ENCODE assay signal across 32 cellular contexts in the genomic region with DNA sequence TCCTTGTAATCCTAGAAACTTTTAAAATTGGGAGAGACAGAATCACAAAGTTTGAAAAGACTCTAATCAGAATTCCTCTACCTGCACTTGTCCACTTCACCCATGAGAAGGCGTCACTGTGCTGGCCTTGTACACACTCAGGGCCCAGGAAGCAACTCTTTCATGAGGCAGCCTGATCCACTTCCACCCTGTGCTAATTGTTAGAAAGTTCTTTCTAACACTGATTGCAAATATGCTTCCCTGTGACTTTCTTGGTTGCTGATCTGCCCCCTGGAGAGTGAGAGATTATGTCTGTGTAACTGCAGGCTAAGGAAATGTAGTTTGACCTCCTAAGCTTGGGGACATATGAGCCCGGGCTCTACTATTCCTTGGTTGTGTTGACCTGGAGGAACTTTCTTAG.
DNase-seq lines count a peak whose midpoint lies in the region; TF ChIP-seq lines count a peak whose summit lies in the region.
"Had no signal": no experiment of that assay in that cellular context is flagged by ENCODE, and none has a peak within 500 bp of the region (broad histone marks: within the 10 kb centered on the region; RNA-seq: fewer than 3 reads in every experiment).

No MANE protein-coding gene starts in this region.

- H3K9me3 Mint-ChIP-seq in endodermal cell (no peaks in the 10 kb centered on the region), osteocyte (ENCODE audit: unreplicated experiment) (no peaks in the 10 kb centered on the region)
- H3K9me3 Mint-ChIP-seq: activated naive CD8-positive, alpha-beta T cell treated with anti-CD3 and anti-CD28 coated beads, Interleukin-2, amount 10 ng/mL, durations not matched to agents 7 days and 5 days; activated T-cell treated with anti-CD3 and anti-CD28 coated beads, Interleukin-2, amount 50 U/mL, for 24 hours; T-helper 2 cell treated with Interferon-gamma antibody and Interleukin-4, amounts not matched to agents 5 μg/mL and 100 μg/mL, for 36 hours had no signal

- DNase-seq in SKM-1 treated with dmso at 0.1 percent for 144 hours (lab: John Stamatoyannopoulos, UW; ENCODE audit: unreplicated experiment) (peak; percentile 10), SKM-1 (lab: John Stamatoyannopoulos, UW; ENCODE audit: unreplicated experiment) (no peak), NT2/D1 (ENCODE audit: low read depth, low spot score) (peak; percentile 9), endodermal cell (peak; percentile 63), osteocyte (ENCODE audit: extremely low spot score, unreplicated experiment) (no peak), HuH-7.5 (ENCODE audit: low spot score) (no peak), NCI-H1930 (lab: John Stamatoyannopoulos, UW) (no peak)
- DNase-seq in activated naive CD4-positive, alpha-beta T cell treated with Interleukin-2 at 50 U/mL for 16 hours, result no peak
- DNase-seq: activated CD4-positive, alpha-beta T cell treated with anti-CD3 and anti-CD28 coated beads for 48 hours; activated gamma-delta T cell; activated naive CD8-positive, alpha-beta T cell treated with anti-CD3 and anti-CD28 coated beads, Interleukin-2, amount 10 ng/mL, durations not matched to agents 7 days and 5 days; activated T-cell treated with anti-CD3 and anti-CD28 coated beads, Interleukin-2, amount 50 U/mL, for 24 hours; CD4-positive, CD25-positive, alpha-beta regulatory T cell; effector memory CD8-positive, alpha-beta T cell; GOT3; left ventricle myocardium inferior; mesenchymal stem cell; NCI-H1092; NCI-H1694 treated with DMSO at 0.1 percent for 48 hours; NCI-H2171 treated with DMSO at 0.1 percent for 48 hours; NCI-H524; PC-9; sigmoid colon; stimulated activated CD4-positive, alpha-beta T cell treated with anti-CD3 and anti-CD28 coated beads, Interleukin-12 subunit alpha, Interleukin-12 subunit beta, amount 100 ng/mL, for 4 hours; stimulated activated CD4-positive, alpha-beta T cell treated with anti-CD3 and anti-CD28 coated beads, Interleukin-4, amount 100 ng/mL, for 1 hour had no signal

- H3K27me3 Mint-ChIP-seq in endodermal cell (ENCODE audit: insufficient read depth), result no peaks in the 10 kb centered on the region
- H3K27me3 Mint-ChIP-seq in osteocyte (ENCODE audit: unreplicated experiment), result no peaks in the 10 kb centered on the region
- H3K27me3 Mint-ChIP-seq: activated naive CD8-positive, alpha-beta T cell treated with anti-CD3 and anti-CD28 coated beads, Interleukin-2, amount 10 ng/mL, durations not matched to agents 7 days and 5 days; CD4-positive, CD25-positive, alpha-beta regulatory T cell; effector memory CD8-positive, alpha-beta T cell had no signal

- 86 to 89% methylated on average over 1 to 2 of the region's 2 CpGs for WGBS in endodermal cell (ENCODE audit: insufficient coverage in 1 of 2, insufficient read length in 1 of 2), 2 experiments

- H3K36me3 ChIP-seq in NT2/D1 (ENCODE audit: insufficient read depth, insufficient read length, low read length) (no peaks in the 10 kb centered on the region), endodermal cell (ENCODE audit: control insufficient read depth, insufficient read depth, low read length) (no peaks in the 10 kb centered on the region)
- H3K36me3 ChIP-seq: ascending aorta, cardiac muscle cell, left ventricle myocardium inferior, prostate gland, sigmoid colon, tibial nerve had no signal

- no peaks in the 10 kb centered on the region for H3K4me1 ChIP-seq in NT2/D1 (ENCODE audit: insufficient read depth, insufficient read length)
- peaks cover 3% of the 10 kb centered on the region for H3K4me1 ChIP-seq in endodermal cell (ENCODE audit: control insufficient read depth, insufficient read depth, low read length)
- H3K4me1 ChIP-seq: ascending aorta, left ventricle myocardium inferior, prostate gland, sigmoid colon, tibial nerve had no signal

- H3K9ac ChIP-seq in NT2/D1 (ENCODE audit: insufficient read length, low read depth), result no peak overlapping the region
- no peak overlapping the region for H3K9ac ChIP-seq in endodermal cell (ENCODE audit: extremely low read depth, low read length, poor library complexity, severe bottlenecking)
- H3K9ac ChIP-seq: KMS-11 had no signal

- H3K27ac ChIP-seq in endodermal cell (ENCODE audit: low read depth, low read length), result no peak overlapping the region
- H3K27ac ChIP-seq: ascending aorta, cardiac muscle cell, HL-60, KMS-11, left ventricle myocardium inferior, PC-9, prostate gland, sigmoid colon, tibial nerve had no signal

- H3K4me3 Mint-ChIP-seq in endodermal cell, result no peak overlapping the region
- H3K4me3 Mint-ChIP-seq in osteocyte (ENCODE audit: unreplicated experiment), result no peak overlapping the region
- H3K4me3 Mint-ChIP-seq: activated naive CD8-positive, alpha-beta T cell treated with anti-CD3 and anti-CD28 coated beads, Interleukin-2, amount 10 ng/mL, durations not matched to agents 7 days and 5 days; activated T-cell treated with anti-CD3 and anti-CD28 coated beads, Interleukin-2, amount 50 U/mL, for 24 hours; CD4-positive, CD25-positive, alpha-beta regulatory T cell; effector memory CD8-positive, alpha-beta T cell; T-helper 2 cell treated with Interferon-gamma antibody and Interleukin-4, amounts not matched to agents 5 μg/mL and 100 μg/mL, for 36 hours had no signal

- H3K27me3 ChIP-seq in NT2/D1 (ENCODE audit: insufficient read depth, insufficient read length) (no peaks in the 10 kb centered on the region), endodermal cell (ENCODE audit: control insufficient read depth, insufficient read depth, low read length, poor library complexity, severe bottlenecking) (no peaks in the 10 kb centered on the region)
- H3K27me3 ChIP-seq: ascending aorta, cardiac muscle cell, sigmoid colon, tibial nerve had no signal

- H3K4me1 Mint-ChIP-seq in endodermal cell, result peaks cover 17% of the 10 kb centered on the region
- H3K4me1 Mint-ChIP-seq in osteocyte (ENCODE audit: unreplicated experiment), result peaks cover 12% of the 10 kb centered on the region
- H3K4me1 Mint-ChIP-seq: activated naive CD8-positive, alpha-beta T cell treated with anti-CD3 and anti-CD28 coated beads, Interleukin-2, amount 10 ng/mL, durations not matched to agents 7 days and 5 days; CD4-positive, CD25-positive, alpha-beta regulatory T cell had no signal

- H3K27ac Mint-ChIP-seq in endodermal cell, result peak overlapping the region; percentile 37
- H3K27ac Mint-ChIP-seq in osteocyte (ENCODE audit: unreplicated experiment), result no peak overlapping the region
- H3K27ac Mint-ChIP-seq: activated naive CD8-positive, alpha-beta T cell treated with anti-CD3 and anti-CD28 coated beads, Interleukin-2, amount 10 ng/mL, durations not matched to agents 7 days and 5 days; activated T-cell treated with anti-CD3 and anti-CD28 coated beads, Interleukin-2, amount 50 U/mL, for 24 hours; CD4-positive, CD25-positive, alpha-beta regulatory T cell; effector memory CD8-positive, alpha-beta T cell; T-helper 2 cell treated with Interferon-gamma antibody and Interleukin-4, amounts not matched to agents 5 μg/mL and 100 μg/mL, for 36 hours had no signal

- H3K4me3 ChIP-seq in NT2/D1 (ENCODE audit: insufficient read length, low read depth) (no peak overlapping the region), endodermal cell (ENCODE audit: low read length) (no peak overlapping the region)
- H3K4me3 ChIP-seq: ascending aorta, cardiac muscle cell, left ventricle myocardium inferior, PC-9, prostate gland, sigmoid colon, tibial nerve had no signal

- H3K9me3 ChIP-seq in NT2/D1 (ENCODE audit: insufficient read depth, low read length) (no peaks in the 10 kb centered on the region), endodermal cell (ENCODE audit: control insufficient read depth, low read length) (no peaks in the 10 kb centered on the region)
- H3K9me3 ChIP-seq: ascending aorta, left ventricle myocardium inferior, prostate gland, sigmoid colon, tibial nerve had no signal

- H3K36me3 Mint-ChIP-seq in endodermal cell (ENCODE audit: low read depth) (no peaks in the 10 kb centered on the region), osteocyte (ENCODE audit: unreplicated experiment) (no peaks in the 10 kb centered on the region)
- H3K36me3 Mint-ChIP-seq: activated naive CD8-positive, alpha-beta T cell treated with anti-CD3 and anti-CD28 coated beads, Interleukin-2, amount 10 ng/mL, durations not matched to agents 7 days and 5 days; CD4-positive, CD25-positive, alpha-beta regulatory T cell had no signal

- peak; percentile 46 for TF ChIP-seq CTCF in endodermal cell (conservative IDR thresholded peaks at IDR 0.05)
- peak; percentile 15 for TF ChIP-seq CTCF in osteocyte (IDR thresholded peaks at IDR 0.05)

Comparison
In these comparisons a context has a peak if more than half of its experiments do, and no peak if none do; other contexts are left out.
1. DNase-seq: peak in SKM-1 treated with dmso at 0.1 percent for 144 hours (single experiment), NT2/D1 (single experiment) and endodermal cell (single experiment); none in SKM-1 (single experiment), osteocyte (single experiment), HuH-7.5 (single experiment), activated naive CD4-positive, alpha-beta T cell treated with Interleukin-2 at 50 U/mL for 16 hours (single experiment) and NCI-H1930 (0 of 2).